In genomic region chr7:3494890-3495289, GRCh38 we compare ENCODE assay signal across 25 cellular contexts.
A peak's percentile ranks its signal among the peaks of the same experiment; 100 is the strongest.
DNase-seq lines count a peak whose midpoint lies in the region; ATAC-seq, FAIRE-seq and TF ChIP-seq lines count a peak whose summit lies in the region.
"Had no signal": no experiment of that assay in that cellular context is flagged by ENCODE, and none has a peak within 500 bp of the region (broad histone marks: within the 10 kb centered on the region; RNA-seq: fewer than 3 reads in every experiment).

No MANE protein-coding gene starts in this region.

- H3K4me3 ChIP-seq in right cardiac atrium (ENCODE audit: low read length) = no peak overlapping the region
- H3K4me3 ChIP-seq: A549; BLaER1 treated with 17β-estradiol and CSF1 and Interleukin-3, amounts not matched to agents 10 nM and 100 nM; K562 had no signal

- ATAC-seq in WTC11 (no peak), right cardiac atrium (no peak)
- ATAC-seq: A549, K562 had no signal

- CTCF ChIA-PET in WTC11 (lab: Charles Lee) = interaction anchor here (1.3 to 1.4 kb wide), 2 partner anchors 95 to 500 kb away, joined by 4 to 7 read pairs; no protein-coding TSS in a partner anchor

- peak overlapping the region; percentile 55 for H3K27ac Mint-ChIP-seq in activated T-cell treated with anti-CD3 and anti-CD28 coated beads, Interleukin-2, amount 50 U/mL, for 24 hours
- H3K27ac Mint-ChIP-seq in WTC11 = peak overlapping the region; percentile 5; the same call in 1 of the 2 replicates

- H3K4me3 Mint-ChIP-seq in activated T-cell treated with anti-CD3 and anti-CD28 coated beads, Interleukin-2, amount 50 U/mL, for 24 hours = no peak overlapping the region
- no peak overlapping the region for H3K4me3 Mint-ChIP-seq in WTC11
- H3K4me3 Mint-ChIP-seq: CD4-positive, alpha-beta memory T cell had no signal

- no peaks in the 10 kb centered on the region for H3K36me3 Mint-ChIP-seq in activated T-cell treated with anti-CD3 and anti-CD28 coated beads, Interleukin-2, amount 50 U/mL, for 24 hours (ENCODE audit: low read depth)
- peaks cover 4% of the 10 kb centered on the region; the same call in 1 of the 2 replicates for H3K36me3 Mint-ChIP-seq in WTC11

- no peaks in the 10 kb centered on the region for H3K27me3 ChIP-seq in right cardiac atrium (ENCODE audit: control insufficient read depth, insufficient read depth)
- H3K27me3 ChIP-seq: BLaER1 treated with 17β-estradiol and CSF1 and Interleukin-3, amounts not matched to agents 10 nM and 100 nM had no signal

- WGBS in right cardiac atrium = 91% methylated on average over 5 of the region's 5 CpGs

- no peak for DNase-seq in activated T-cell treated with anti-CD3 and anti-CD28 coated beads, Interleukin-2, amount 50 U/mL, for 24 hours
- DNase-seq in activated T-cell treated with anti-CD3 and anti-CD28 coated beads, Interleukin-2, amount 50 U/mL, for 1 hour = no peak
- DNase-seq in LHCN-M2 (ENCODE audit: low read depth) (peak; percentile 67), WTC11 (ENCODE audit: low spot score) (no peak), urothelium cell line (ENCODE audit: low spot score) (no peak), right cardiac atrium (no peak), NCI-H146 treated with DMSO at 0.1 percent for 48 hours (lab: John Stamatoyannopoulos, UW; ENCODE audit: unreplicated experiment) (no peak)
- DNase-seq: AML-193; CD4-positive, alpha-beta memory T cell; COR-L47; DMS53; H7; Kasumi-1; NCI-H1105 treated with DMSO at 0.1 percent for 48 hours; NCI-H1694; NCI-H2029 treated with DMSO at 0.1 percent for 48 hours; NCI-H226; NCI-H510A; NCI-H69; SHP77 had no signal

- no peaks in the 10 kb centered on the region for H3K27me3 Mint-ChIP-seq in activated T-cell treated with anti-CD3 and anti-CD28 coated beads, Interleukin-2, amount 50 U/mL, for 24 hours
- no peaks in the 10 kb centered on the region for H3K27me3 Mint-ChIP-seq in WTC11 (ENCODE audit: low read depth)

- H3K9me3 ChIP-seq in right cardiac atrium (ENCODE audit: control insufficient read depth, low read length) = no peaks in the 10 kb centered on the region
- H3K9me3 ChIP-seq: A549 had no signal

- H3K9me3 Mint-ChIP-seq in activated T-cell treated with anti-CD3 and anti-CD28 coated beads, Interleukin-2, amount 50 U/mL, for 24 hours = no peaks in the 10 kb centered on the region
- peaks cover 7% of the 10 kb centered on the region for H3K9me3 Mint-ChIP-seq in WTC11

- peaks cover 24% of the 10 kb centered on the region for H3K4me1 Mint-ChIP-seq in activated T-cell treated with anti-CD3 and anti-CD28 coated beads, Interleukin-2, amount 50 U/mL, for 24 hours (ENCODE audit: low read depth)
- peaks cover 25% of the 10 kb centered on the region for H3K4me1 Mint-ChIP-seq in WTC11

- H3K4me1 ChIP-seq in right cardiac atrium (ENCODE audit: control insufficient read depth, insufficient read depth, low read length) = peaks cover 2% of the 10 kb centered on the region
- H3K4me1 ChIP-seq: BLaER1 treated with 17β-estradiol and CSF1 and Interleukin-3, amounts not matched to agents 10 nM and 100 nM had no signal

- no peak overlapping the region for H3K27ac ChIP-seq in right cardiac atrium (ENCODE audit: low read length)
- H3K27ac ChIP-seq: A549; BLaER1 treated with 17β-estradiol and CSF1 and Interleukin-3, amounts not matched to agents 10 nM and 100 nM; RWPE1 had no signal

- intact Hi-C loops in right cardiac atrium (cut with DNase I) = no loop called here

- TF ChIP-seq CTCF in WTC11 (IDR thresholded peaks at IDR 0.05) = no peak

- peak; percentile 84 for FAIRE-seq in urothelium cell line (lab: Jason Lieb, UNC)
- FAIRE-seq: A549, GM18507, K562 had no signal

- POLR2A ChIA-PET in WTC11 (lab: Charles Lee) = interaction anchor here (0.6 kb wide), 1 partner anchor 96 kb away, joined by 3 read pairs; no protein-coding TSS in a partner anchor

TF ChIP-seq in WTC11, 78 proteins besides CTCF, POLR2A, EP300 and RAD21:
- TF ChIP-seq ARID4B (CRISPR knock-in tag; IDR thresholded peaks at IDR 0.05; ENCODE audit: borderline replicate concordance) (no peak), SMAD3 (CRISPR knock-in tag; IDR thresholded peaks at IDR 0.05; ENCODE audit: borderline replicate concordance) (no peak), MYBL2 (CRISPR knock-in tag; IDR thresholded peaks at IDR 0.05) (no peak), MAX (CRISPR knock-in tag; IDR thresholded peaks at IDR 0.05) (no peak), GABPB1 (CRISPR knock-in tag; IDR thresholded peaks at IDR 0.05) (no peak)
TF ChIP-seq in WTC11: peak in this region for 0.
